Comparison of ENCODE assay signal across 8 cellular contexts in genomic region chr3:182792901-182793662, GRCh38. TPM values are rescaled to one million over a fixed set of nuclear protein-coding genes. Genes with fewer than 3 reads are reported as not detected.
A peak's percentile ranks its signal among the peaks of the same experiment; 100 is the strongest.
DNase-seq lines count a peak whose midpoint lies in the region; ATAC-seq and TF ChIP-seq lines count a peak whose summit lies in the region.

Gene ATP11B (plus strand): TSS chr3:182793504. CDS start chr3:182793760, 256 bp downstream.

- H3K9me3 ChIP-seq in adrenal gland (replicated peaks in 1 of 3) (no peaks in the 10 kb centered on the region), heart right ventricle (no peaks in the 10 kb centered on the region)

- no peaks in the 10 kb centered on the region for H3K9me3 Mint-ChIP-seq in type B pancreatic cell

- H3K27ac ChIP-seq in adrenal gland (peak within 1 kb of the TSS; percentile 56 to 98 (median 88)), heart right ventricle (peak within 1 kb of the TSS; percentile 90 to 97 (median 93))

- TF ChIP-seq CTCF in GM12875 (IDR thresholded peaks at IDR 0.05; ENCODE audit: borderline replicate concordance, insufficient read depth, low read depth, low read length): no peak
- peak in 1 of 6 experiments; percentile 5 for TF ChIP-seq CTCF in adrenal gland (IDR thresholded peaks at IDR 0.05)
- TF ChIP-seq CTCF in heart right ventricle (IDR thresholded peaks at IDR 0.05): peak in 1 of 9 donors; percentile 9
- TF ChIP-seq CTCF in type B pancreatic cell (conservative IDR thresholded peaks at IDR 0.05): no peak

- H3K36me3 ChIP-seq in adrenal gland (replicated peaks in 1 of 2) (no peaks in the 10 kb centered on the region), heart right ventricle (no peaks in the 10 kb centered on the region)

- DNase-seq in NCI-H1092 (lab: John Stamatoyannopoulos, UW): peak; percentile 49
- peak; percentile 70 to 82 (median 71) for DNase-seq in T-helper 1 cell
- peak; percentile 65 to 81 (median 73) for DNase-seq in adrenal gland
- peak; percentile 66 to 79 for DNase-seq in heart right ventricle
- peak; percentile 91 for DNase-seq in posterior vena cava (ENCODE audit: low spot score)
- DNase-seq in type B pancreatic cell (ENCODE audit: extremely low spot score, unreplicated experiment): no peak

- WGBS in adrenal gland, 4 donors: 0 to 1% (median 0%) methylated on average over 11 to 71 of the region's 74 CpGs
- 0 to 1% methylated on average over 61 to 74 of the region's 74 CpGs for WGBS in heart right ventricle, 2 donors

- H3K4me3 ChIP-seq in GM12875 (ENCODE audit: low read depth, low read length) (peak within 1 kb of the TSS; percentile 96), adrenal gland (peak within 1 kb of the TSS; percentile 70 to 100 (median 78)), heart right ventricle (peak within 1 kb of the TSS; percentile 78 to 96 (median 88))

- H3K4me1 ChIP-seq in adrenal gland (replicated peaks in 1 of 2) (peaks cover 9 to 17% of the 10 kb centered on the region in 2 donors), heart right ventricle (peaks cover 0 to 45% (median 33%) of the 10 kb centered on the region in 9 donors)

- peak; percentile 50 to 78 for TF ChIP-seq POLR2A in adrenal gland (IDR thresholded peaks at IDR 0.05)

- H3K27ac Mint-ChIP-seq in type B pancreatic cell: peak within 1 kb of the TSS; percentile 100

- ATAC-seq in HG02571 (IDR thresholded peaks at IDR 0.05; ENCODE audit: unreplicated experiment) (peak; percentile 75), heart right ventricle (peak; percentile 90 to 96 (median 94))

- no peaks in the 10 kb centered on the region for H3K36me3 Mint-ChIP-seq in type B pancreatic cell

- H3K27me3 Mint-ChIP-seq in type B pancreatic cell: peaks cover 6% of the 10 kb centered on the region

- H3K27me3 ChIP-seq in adrenal gland: no peaks in the 10 kb centered on the region
- peaks cover 0 to under 1% (median 0%) of the 10 kb centered on the region in 7 donors for H3K27me3 ChIP-seq in heart right ventricle

- peak within 1 kb of the TSS; percentile 100 for H3K4me3 Mint-ChIP-seq in type B pancreatic cell

- intact Hi-C loops in adrenal gland (cut with DNase I) (no loop called here), heart right ventricle (cut with DNase I) (loop anchor here in 2 of 10 donors (5.0 kb wide), 2 partner anchors 34 to 184 kb away; no protein-coding TSS in a partner anchor), posterior vena cava (cut with DNase I) (no loop called here)

- peaks cover 17% of the 10 kb centered on the region for H3K4me1 Mint-ChIP-seq in type B pancreatic cell (ENCODE audit: unreplicated experiment)

RNA-seq across cellular contexts. Expression of gene ATP11B, which starts in this region (rescaled TPM):
- total RNA-seq in adrenal gland (10 to 100 TPM; 27.9 to 45.1 (median 35.1) TPM), heart right ventricle (10 to 100 TPM; 29.4 to 47.8 (median 38.1) TPM), posterior vena cava (10 to 100 TPM; 44.3 to 57.6 TPM), type B pancreatic cell (ENCODE audit: low replicate concordance) (73.4 and 92.5 TPM in 2 replicates)
- polyA plus RNA-seq in adrenal gland (10 to 100 TPM in 1 of 3 donors, 1 to 10 TPM in 2; 2.9 to 16.0 (median 5.0) TPM), heart right ventricle (1 to 10 TPM; 5.3 to 6.6 TPM)
